In genomic region chr16:2869502-2870064, GRCh38 we compare ENCODE assay signal across 23 cellular contexts. TPM values are rescaled to one million over a fixed set of nuclear protein-coding genes. Genes with fewer than 3 reads are reported as not detected.
DNase-seq lines count a peak whose midpoint lies in the region; ATAC-seq, FAIRE-seq and TF ChIP-seq lines count a peak whose summit lies in the region.
"Had no signal": no experiment of that assay in that cellular context is flagged by ENCODE, and none has a peak within 500 bp of the region (broad histone marks: within the 10 kb centered on the region; RNA-seq: fewer than 3 reads in every experiment).

No MANE protein-coding gene starts in this region.

- TF ChIP-seq CTCF in GM12878 (IDR thresholded peaks at IDR 0.05 in 2 of 3, conservative IDR thresholded peaks at IDR 0.05 in 1 of 3; ENCODE audit: control insufficient read depth in 2 of 3, extremely low read depth in 1 of 3, insufficient read depth in 1 of 3, low read depth in 3 of 3, low read length in 3 of 3) = no peak

- RAD21 ChIA-PET in GM12878 (lab: Charles Lee; ENCODE audit: unreplicated experiment) = interaction anchor here (1.2 kb wide), 1 partner anchor 14 kb away, joined by 3 read pairs; no protein-coding TSS in a partner anchor

- H3K4me1 ChIP-seq in GM12878 (ENCODE audit: control insufficient read depth, insufficient read depth, low read length) = peaks cover 4% of the 10 kb centered on the region
- H3K4me1 ChIP-seq: ascending aorta had no signal

- ATAC-seq in GM12878 = no peak
- ATAC-seq: left lobe of liver had no signal

- H3K27me3 Mint-ChIP-seq in activated naive CD8-positive, alpha-beta T cell = no peaks in the 10 kb centered on the region
- H3K27me3 Mint-ChIP-seq in activated naive CD8-positive, alpha-beta T cell treated with anti-CD3 and anti-CD28 coated beads for 36 hours = no peaks in the 10 kb centered on the region

- no TSS peak for BruUV-seq in GM12878 (replicated peaks; lab: Mats Ljungman, UMichigan)

- no peak for FAIRE-seq in GM12878 (lab: Jason Lieb, UNC)

- H3K36me3 Mint-ChIP-seq in activated naive CD8-positive, alpha-beta T cell = no peaks in the 10 kb centered on the region
- no peaks in the 10 kb centered on the region for H3K36me3 Mint-ChIP-seq in activated naive CD8-positive, alpha-beta T cell treated with anti-CD3 and anti-CD28 coated beads for 36 hours

- no peaks in the 10 kb centered on the region for H3K36me3 ChIP-seq in GM12878 (ENCODE audit: control insufficient read depth in 2 of 2, insufficient read depth in 2 of 2, low read length in 1 of 2)
- H3K36me3 ChIP-seq: ascending aorta, esophagus squamous epithelium had no signal

- no peak for TF ChIP-seq POLR2A in GM12878 (IDR thresholded peaks at IDR 0.05; ENCODE audit: low read depth, low read length)

- H3K4me3 ChIP-seq in GM12878 = no peak overlapping the region
- H3K4me3 ChIP-seq: ascending aorta, esophagus squamous epithelium had no signal

- H3K4me2 ChIP-seq in GM12878 (ENCODE audit: control insufficient read depth, insufficient read depth) = no peak overlapping the region

- POLR2A ChIA-PET in GM12878 (lab: Charles Lee) = no interaction called here

- DNase-seq in activated naive CD8-positive, alpha-beta T cell treated with anti-CD3 and anti-CD28 coated beads for 36 hours = no peak
- DNase-seq in GM12878 (ENCODE audit: low read depth, low spot score) (no peak), posterior vena cava (ENCODE audit: low spot score) (peak; percentile 28), SHP77 (lab: John Stamatoyannopoulos, UW) (no peak)
- no peak for DNase-seq in stimulated activated CD8-positive, alpha-beta memory T cell treated with anti-CD3 and anti-CD28 coated beads, Interleukin-4, amount 100 ng/mL, for 48 hours
- DNase-seq: activated CD4-positive, alpha-beta T cell treated with anti-CD3 and anti-CD28 coated beads, Interleukin-2, amount 50 U/mL, for 48 hours; activated naive CD4-positive, alpha-beta T cell; C1 segment of cervical spinal cord; effector CD8-positive, alpha-beta T cell; esophagus squamous epithelium; GOT3; NCI-H1436 treated with DMSO at 0.1 percent for 48 hours; NCI-H2171; stimulated activated CD4-positive, alpha-beta T cell treated with anti-CD3 and anti-CD28 coated beads, Interleukin-15, amount 100 ng/mL, for 24 hours; testis had no signal

- H3K27me3 ChIP-seq in GM12878 (replicated peaks in 1 of 2; ENCODE audit: control insufficient read depth in 2 of 2, insufficient read depth in 2 of 2, low read length in 1 of 2) = no peaks in the 10 kb centered on the region; a peak in 1 of 4 replicates
- H3K27me3 ChIP-seq: ascending aorta, esophagus squamous epithelium, testis had no signal

- no peaks in the 10 kb centered on the region for H3K79me2 ChIP-seq in GM12878 (ENCODE audit: control insufficient read depth, insufficient read depth, low read length)

- no peak for TF ChIP-seq RAD21 in GM12878 (IDR thresholded peaks at IDR 0.05; ENCODE audit: insufficient read depth, low read depth, low read length)

- TF ChIP-seq EP300 in GM12878 (IDR thresholded peaks at IDR 0.05; ENCODE audit: borderline replicate concordance in 1 of 2, control insufficient read depth in 1 of 2, low read depth in 2 of 2, low read length in 2 of 2) = no peak

- H3K4me3 Mint-ChIP-seq in activated naive CD8-positive, alpha-beta T cell = no peak overlapping the region
- H3K4me3 Mint-ChIP-seq in activated naive CD8-positive, alpha-beta T cell treated with anti-CD3 and anti-CD28 coated beads for 36 hours = no peak overlapping the region

- H4K20me1 ChIP-seq in GM12878 (ENCODE audit: control insufficient read depth, insufficient read depth) = no peaks in the 10 kb centered on the region

- peaks cover 14% of the 10 kb centered on the region for H3K4me1 Mint-ChIP-seq in activated naive CD8-positive, alpha-beta T cell (ENCODE audit: low read depth)
- peaks cover 6% of the 10 kb centered on the region for H3K4me1 Mint-ChIP-seq in activated naive CD8-positive, alpha-beta T cell treated with anti-CD3 and anti-CD28 coated beads for 36 hours

- intact Hi-C loops in GM12878 (cut with micrococcal nuclease; ENCODE audit: unreplicated experiment) (loop anchor here (2.0 to 10.0 kb wide), 2 partner anchors 31 to 145 kb away; partner anchors contain the start of gene PRSS27), posterior vena cava (cut with DNase I) (loop anchor here in 1 of 2 donors (10.0 kb wide), 1 partner anchor 55 kb away; no protein-coding TSS in a partner anchor)

- SMC1A ChIA-PET in GM12878 (lab: Charles Lee; ENCODE audit: uncharacterized antibody, unreplicated experiment) = no interaction called here

- in situ Hi-C loops in GM12878 (cut with MboI) = no loop called here

- no peaks in the 10 kb centered on the region for H3K9me3 ChIP-seq in GM12878 (replicated peaks; ENCODE audit: control insufficient read depth, insufficient read depth, low read length)
- H3K9me3 ChIP-seq: ascending aorta, esophagus squamous epithelium, testis had no signal

- H3K27ac Mint-ChIP-seq in activated naive CD8-positive, alpha-beta T cell = peak overlapping the region; percentile 2
- H3K27ac Mint-ChIP-seq in activated naive CD8-positive, alpha-beta T cell treated with anti-CD3 and anti-CD28 coated beads for 36 hours = no peak overlapping the region

- peak overlapping the region; percentile 16; the same call in 1 of the 2 replicates for H2AFZ ChIP-seq in GM12878 (ENCODE audit: control insufficient read depth, low read depth, low read length)

- H3K9ac ChIP-seq in GM12878 (ENCODE audit: control insufficient read depth, insufficient read depth, low read length) = no peak overlapping the region

- 74% methylated on average over 9 of the region's 9 CpGs for whole genome bisulfite sequencing in GM12878 (ENCODE audit: insufficient coverage, insufficient replicate concordance, low lambda C conversion rate, missing lambda C conversion rate)

- H3K9me3 Mint-ChIP-seq in activated naive CD8-positive, alpha-beta T cell (ENCODE audit: low read depth) = no peaks in the 10 kb centered on the region
- H3K9me3 Mint-ChIP-seq in activated naive CD8-positive, alpha-beta T cell treated with anti-CD3 and anti-CD28 coated beads for 36 hours = no peaks in the 10 kb centered on the region

- CTCF ChIA-PET in GM12878 (lab: Yijun Ruan, JAX) = interaction anchor here (0.7 to 6.7 kb wide), 5 partner anchors 13 to 57 kb away, joined by 3 to 80 read pairs (median 6); partner anchors contain the start of gene FLYWCH2

- no peak overlapping the region for H3K27ac ChIP-seq in GM12878 (ENCODE audit: control insufficient read depth, insufficient read depth)
- H3K27ac ChIP-seq: testis had no signal

RNA-seq across cellular contexts. Expression of gene PRSS22, which starts 11.6 kb away (rescaled TPM):
- not detected for total RNA-seq in activated naive CD8-positive, alpha-beta T cell treated with anti-CD3 and anti-CD28 coated beads for 36 hours
- not detected in 2 replicates for total RNA-seq in GM12878 (2013; cell fraction: nucleolus; rRNA removed)
- total RNA-seq in GM12878 (2014; rRNA removed) (not detected in 2 replicates), GM12878 (2014; rRNA removed; fragmentation: Illumina TruSeq; extraction: Trizol) (not detected in 2 replicates), GM12878 (2021) (not detected in 2 replicates), posterior vena cava (not detected)
- not detected for polyA plus RNA-seq in GM12878 (2011; ENCODE audit: low read depth)
- polyA plus RNA-seq in GM12878 (2011; rRNA removed) (not detected in 2 replicates), GM12878 (2014; fragmentation: Illumina TruSeq; extraction: Trizol) (not detected in 2 replicates), GM12878 (2014; fragmentation: Nextera tagmentation; extraction: Ambion mirVana) (not detected), GM12878 (2014; rRNA removed) (not detected in 2 replicates), GM12878 (2016; fragmentation: Nextera tagmentation; extraction: Ambion mirVana) (not detected)
- polyA plus RNA-seq in GM12878 (2011; cell fraction: cytosol; rRNA removed) = not detected in 2 replicates
- polyA plus RNA-seq in GM12878 (2011; cell fraction: nucleus; rRNA removed) = not detected in 2 replicates
- polyA plus RNA-seq in GM12878 (2012) = not detected in 2 replicates
- polyA minus RNA-seq in GM12878 (2011; rRNA and poly(A)+ RNA removed) = not detected in 2 replicates
- not detected in 2 replicates for polyA minus RNA-seq in GM12878 (2011; cell fraction: cytosol; rRNA and poly(A)+ RNA removed)
- polyA minus RNA-seq in GM12878 (2011; cell fraction: nucleus; rRNA and poly(A)+ RNA removed) = not detected in 2 replicates
- total RNA-seq: A673; ascending aorta; cerebellum; HT1080; T-helper 2 cell treated with Interferon-gamma antibody and Interleukin-4, amounts not matched to agents 100 ng/mL and 5 ng/mL, for 36 hours; testis had no signal

RNA-seq across cellular contexts. Expression of gene FLYWCH2, which starts 13.4 kb away (rescaled TPM):
- 10 to 100 TPM; 18.0 to 18.3 TPM for total RNA-seq in activated naive CD8-positive, alpha-beta T cell treated with anti-CD3 and anti-CD28 coated beads for 36 hours
- 10.5 and 11.0 TPM in 2 replicates for total RNA-seq in GM12878 (2013; cell fraction: nucleolus; rRNA removed)
- total RNA-seq in GM12878 (2014; rRNA removed) (39.9 and 43.1 TPM in 2 replicates), GM12878 (2014; rRNA removed; fragmentation: Illumina TruSeq; extraction: Trizol) (9.1 and 11.7 TPM in 2 replicates), GM12878 (2021) (23.8 and 25.3 TPM in 2 replicates), posterior vena cava (10 to 100 TPM; 16.0 to 17.6 TPM)
- polyA plus RNA-seq in GM12878 (2011; ENCODE audit: low read depth) = 4.3 TPM
- polyA plus RNA-seq in GM12878 (2011; rRNA removed) (3.0 and 6.2 TPM in 2 replicates), GM12878 (2014; fragmentation: Illumina TruSeq; extraction: Trizol) (3.5 and 4.3 TPM in 2 replicates), GM12878 (2014; fragmentation: Nextera tagmentation; extraction: Ambion mirVana) (1 to 10 TPM in 1 of 2 experiments, under 1 TPM in 1; 0.27 to 1.8 TPM), GM12878 (2014; rRNA removed) (29.2 and 51.0 TPM in 2 replicates), GM12878 (2016; fragmentation: Nextera tagmentation; extraction: Ambion mirVana) (10 to 100 TPM; 29.5 to 30.2 TPM)
- 11.6 and 18.8 TPM in 2 replicates for polyA plus RNA-seq in GM12878 (2011; cell fraction: cytosol; rRNA removed)
- 11.1 and 12.1 TPM in 2 replicates for polyA plus RNA-seq in GM12878 (2011; cell fraction: nucleus; rRNA removed)
- polyA plus RNA-seq in GM12878 (2012) = 14.4 and 14.6 TPM in 2 replicates
- polyA minus RNA-seq in GM12878 (2011; rRNA and poly(A)+ RNA removed) = 1.2 and 4.6 TPM in 2 replicates
- 5.0 and 9.8 TPM in 2 replicates for polyA minus RNA-seq in GM12878 (2011; cell fraction: cytosol; rRNA and poly(A)+ RNA removed)
- polyA minus RNA-seq in GM12878 (2011; cell fraction: nucleus; rRNA and poly(A)+ RNA removed) = 2.4 and 3.5 TPM in 2 replicates

RNA-seq across cellular contexts. Expression of gene ZG16B, which starts 39.5 kb away (rescaled TPM):
- 1 to 10 TPM; 1.1 to 1.6 TPM for total RNA-seq in activated naive CD8-positive, alpha-beta T cell treated with anti-CD3 and anti-CD28 coated beads for 36 hours
- total RNA-seq in GM12878 (2013; cell fraction: nucleolus; rRNA removed) = 3.9 and 5.5 TPM in 2 replicates
- total RNA-seq in GM12878 (2014; rRNA removed) = 6.8 and 10.0 TPM in 2 replicates
- 5.4 and 6.1 TPM in 2 replicates for total RNA-seq in GM12878 (2014; rRNA removed; fragmentation: Illumina TruSeq; extraction: Trizol)
- total RNA-seq in GM12878 (2021) = 5.4 and 7.5 TPM in 2 replicates
- polyA plus RNA-seq in GM12878 (2011; ENCODE audit: low read depth) = 9.6 TPM
- polyA plus RNA-seq in GM12878 (2011; rRNA removed) = 1.2 and 2.3 TPM in 2 replicates
- 2.3 and 2.4 TPM in 2 replicates for polyA plus RNA-seq in GM12878 (2011; cell fraction: cytosol; rRNA removed)
- polyA plus RNA-seq in GM12878 (2011; cell fraction: nucleus; rRNA removed) = 0.56 and 2.3 TPM in 2 replicates
- 9.5 and 9.9 TPM in 2 replicates for polyA plus RNA-seq in GM12878 (2012)
- 5.6 and 8.2 TPM in 2 replicates for polyA plus RNA-seq in GM12878 (2014; fragmentation: Illumina TruSeq; extraction: Trizol)
- polyA plus RNA-seq in GM12878 (2014; fragmentation: Nextera tagmentation; extraction: Ambion mirVana) = 1 to 10 TPM in 1 of 2 experiments, under 1 TPM in 1; 1.00 to 3.7 TPM
- 9.6 and 11.6 TPM in 2 replicates for polyA plus RNA-seq in GM12878 (2014; rRNA removed)
- polyA plus RNA-seq in GM12878 (2016; fragmentation: Nextera tagmentation; extraction: Ambion mirVana) = 1 to 10 TPM; 8.2 to 8.6 TPM
- polyA minus RNA-seq in GM12878 (2011; rRNA and poly(A)+ RNA removed) = 0.52 and 1.3 TPM in 2 replicates
- polyA minus RNA-seq in GM12878 (2011; cell fraction: cytosol; rRNA and poly(A)+ RNA removed) = not detected in 2 replicates
- 0.60 and 0.77 TPM in 2 replicates for polyA minus RNA-seq in GM12878 (2011; cell fraction: nucleus; rRNA and poly(A)+ RNA removed)
- total RNA-seq in posterior vena cava = not detected
- total RNA-seq: A673, ascending aorta, cerebellum, left lobe of liver had no signal

RNA-seq across cellular contexts. Expression of gene FLYWCH1, which starts 42.1 kb away (rescaled TPM):
- 10 to 100 TPM; 24.3 to 26.1 TPM for total RNA-seq in activated naive CD8-positive, alpha-beta T cell treated with anti-CD3 and anti-CD28 coated beads for 36 hours
- total RNA-seq in GM12878 (2013; cell fraction: nucleolus; rRNA removed) = 40.3 and 43.6 TPM in 2 replicates
- 15.0 and 19.7 TPM in 2 replicates for total RNA-seq in GM12878 (2014; rRNA removed)
- 6.6 and 7.9 TPM in 2 replicates for total RNA-seq in GM12878 (2014; rRNA removed; fragmentation: Illumina TruSeq; extraction: Trizol)
- 27.8 and 33.8 TPM in 2 replicates for total RNA-seq in GM12878 (2021)
- 10.7 TPM for polyA plus RNA-seq in GM12878 (2011; ENCODE audit: low read depth)
- polyA plus RNA-seq in GM12878 (2011; rRNA removed) = 7.7 and 10.6 TPM in 2 replicates
- polyA plus RNA-seq in GM12878 (2011; cell fraction: cytosol; rRNA removed) = 21.5 and 28.4 TPM in 2 replicates
- polyA plus RNA-seq in GM12878 (2011; cell fraction: nucleus; rRNA removed) = 55.9 and 70.0 TPM in 2 replicates
- polyA plus RNA-seq in GM12878 (2012) = 20.9 and 21.5 TPM in 2 replicates
- 1.8 and 10.1 TPM in 2 replicates for polyA plus RNA-seq in GM12878 (2014; fragmentation: Illumina TruSeq; extraction: Trizol)
- under 1 TPM; 0.47 to 0.60 TPM for polyA plus RNA-seq in GM12878 (2014; fragmentation: Nextera tagmentation; extraction: Ambion mirVana)
- polyA plus RNA-seq in GM12878 (2014; rRNA removed) = 29.1 and 37.9 TPM in 2 replicates
- 10 to 100 TPM; 11.8 to 16.7 TPM for polyA plus RNA-seq in GM12878 (2016; fragmentation: Nextera tagmentation; extraction: Ambion mirVana)
- 6.7 and 11.4 TPM in 2 replicates for polyA minus RNA-seq in GM12878 (2011; rRNA and poly(A)+ RNA removed)
- polyA minus RNA-seq in GM12878 (2011; cell fraction: cytosol; rRNA and poly(A)+ RNA removed) = 6.5 and 9.9 TPM in 2 replicates
- 7.4 and 18.7 TPM in 2 replicates for polyA minus RNA-seq in GM12878 (2011; cell fraction: nucleus; rRNA and poly(A)+ RNA removed)
- total RNA-seq in posterior vena cava = 10 to 100 TPM; 31.0 to 37.7 TPM

RNA-seq across cellular contexts. Expression of gene PRSS21, which starts 52.5 kb away (rescaled TPM):
- total RNA-seq in activated naive CD8-positive, alpha-beta T cell treated with anti-CD3 and anti-CD28 coated beads for 36 hours = 10 to 100 TPM; 11.2 to 13.1 TPM
- total RNA-seq in GM12878 (2013; cell fraction: nucleolus; rRNA removed) = not detected in 2 replicates
- total RNA-seq in GM12878 (2014; rRNA removed) (34.3 and 40.1 TPM in 2 replicates), GM12878 (2014; rRNA removed; fragmentation: Illumina TruSeq; extraction: Trizol) (23.3 and 23.6 TPM in 2 replicates), GM12878 (2021) (49.8 and 58.3 TPM in 2 replicates), posterior vena cava (not detected)
- polyA plus RNA-seq in GM12878 (2011; ENCODE audit: low read depth) = 23.8 TPM
- polyA plus RNA-seq in GM12878 (2011; rRNA removed) (not detected in 2 replicates), GM12878 (2014; fragmentation: Illumina TruSeq; extraction: Trizol) (27.2 and 34.7 TPM in 2 replicates), GM12878 (2014; fragmentation: Nextera tagmentation; extraction: Ambion mirVana) (10 to 100 TPM in 1 of 2 experiments, 1 to 10 TPM in 1; 5.3 to 18.4 TPM), GM12878 (2014; rRNA removed) (45.1 and 52.2 TPM in 2 replicates), GM12878 (2016; fragmentation: Nextera tagmentation; extraction: Ambion mirVana) (10 to 100 TPM; 67.0 to 73.4 TPM)
- not detected in 2 replicates for polyA plus RNA-seq in GM12878 (2011; cell fraction: cytosol; rRNA removed)
- 0.15 TPM in 1 of 2 replicates, not detected in the other for polyA plus RNA-seq in GM12878 (2011; cell fraction: nucleus; rRNA removed)
- 38.3 and 40.9 TPM in 2 replicates for polyA plus RNA-seq in GM12878 (2012)
- not detected in 2 replicates for polyA minus RNA-seq in GM12878 (2011; rRNA and poly(A)+ RNA removed)
- 1.2 and 4.2 TPM in 2 replicates for polyA minus RNA-seq in GM12878 (2011; cell fraction: cytosol; rRNA and poly(A)+ RNA removed)
- 1.1 TPM in 1 of 2 replicates, not detected in the other for polyA minus RNA-seq in GM12878 (2011; cell fraction: nucleus; rRNA and poly(A)+ RNA removed)
- total RNA-seq: A673, ascending aorta, cerebellum, HT1080, left lobe of liver, mononuclear cell had no signal
